12 cellular contexts compared by ENCODE assay signal in genomic region chr18:75130591-75131274, GRCh38.
DNase-seq lines count a peak whose midpoint lies in the region; ATAC-seq, FAIRE-seq and TF ChIP-seq lines count a peak whose summit lies in the region.
"Had no signal": no experiment of that assay in that cellular context is flagged by ENCODE, and none has a peak within 500 bp of the region (broad histone marks: within the 10 kb centered on the region; RNA-seq: fewer than 3 reads in every experiment).

No MANE protein-coding gene starts in this region.

- H3K4me3 Mint-ChIP-seq in T-helper 17 cell: no peak overlapping the region
- H3K4me3 Mint-ChIP-seq: activated naive CD8-positive, alpha-beta T cell treated with anti-CD3 and anti-CD28 coated beads, Interleukin-2, amount 50 U/mL, for 24 hours; memory B cell had no signal

- H4K20me1 ChIP-seq in PC-3 (ENCODE audit: low read length): no peaks in the 10 kb centered on the region

- DNase-seq in D341Med (ENCODE audit: low spot score) (peak; percentile 23), PC-3 (peak; percentile 20), fibroblast of mammary gland (ENCODE audit: low read depth) (peak; percentile 25), sigmoid colon (no peak), T-helper 17 cell (no peak), urothelium cell line (ENCODE audit: low spot score) (no peak), T1000 (lab: John Stamatoyannopoulos, UW) (no peak)
- DNase-seq in activated CD4-positive, alpha-beta T cell treated with anti-CD3 and anti-CD28 coated beads for 48 hours: no peak
- DNase-seq: activated naive CD8-positive, alpha-beta T cell treated with anti-CD3 and anti-CD28 coated beads, Interleukin-2, amount 50 U/mL, for 24 hours; activated T-cell treated with anti-CD3 and anti-CD28 coated beads for 4 hours; stimulated activated naive CD8-positive, alpha-beta T cell treated with anti-CD3 and anti-CD28 coated beads, Interleukin-15, Interleukin-2, amounts not matched to agents 100 U/mL and 50 U/mL, for 24 hours had no signal

- no peak for TF ChIP-seq EP300 in sigmoid colon (IDR thresholded peaks at IDR 0.05)

- intact Hi-C loops in PC-3 (cut with micrococcal nuclease) (loop anchor here (5.0 kb wide), 1 partner anchor 347 kb away; no protein-coding TSS in a partner anchor), sigmoid colon (cut with DNase I) (no loop called here)

- ATAC-seq in PC-3: peak; percentile 16; the same call in 1 of the 2 replicates
- ATAC-seq in T-helper 17 cell: no peak
- ATAC-seq: activated naive CD8-positive, alpha-beta T cell treated with anti-CD3 and anti-CD28 coated beads, Interleukin-2, amount 50 U/mL, for 24 hours; stimulated activated naive CD8-positive, alpha-beta T cell treated with anti-CD3 and anti-CD28 coated beads, Interleukin-15, Interleukin-2, amounts not matched to agents 100 U/mL and 50 U/mL, for 24 hours had no signal

- no peaks in the 10 kb centered on the region for H3K9me3 ChIP-seq in PC-3 (ENCODE audit: low read length)
- H3K9me3 ChIP-seq in sigmoid colon: no peaks in the 10 kb centered on the region
- no peaks in the 10 kb centered on the region for H3K9me3 ChIP-seq in T-helper 17 cell (ENCODE audit: control insufficient read depth, low read length, poor library complexity, severe bottlenecking)

- H3K27me3 Mint-ChIP-seq in T-helper 17 cell: peaks cover 14% of the 10 kb centered on the region
- H3K27me3 Mint-ChIP-seq: activated naive CD8-positive, alpha-beta T cell treated with anti-CD3 and anti-CD28 coated beads, Interleukin-2, amount 50 U/mL, for 24 hours had no signal

- CTCF ChIA-PET in PC-3 (lab: Charles Lee): no interaction called here

- H3K4me1 Mint-ChIP-seq in T-helper 17 cell: peaks cover 8% of the 10 kb centered on the region
- H3K4me1 Mint-ChIP-seq: activated naive CD8-positive, alpha-beta T cell treated with anti-CD3 and anti-CD28 coated beads, Interleukin-2, amount 50 U/mL, for 24 hours had no signal

- no peaks in the 10 kb centered on the region for H3K36me3 ChIP-seq in PC-3 (ENCODE audit: low read depth, low read length)
- no peaks in the 10 kb centered on the region for H3K36me3 ChIP-seq in sigmoid colon

- POLR2A ChIA-PET in PC-3 (lab: Charles Lee; ENCODE audit: unreplicated experiment): interaction anchor here (0.6 kb wide), 1 partner anchor 13 kb away, joined by 3 read pairs; no protein-coding TSS in a partner anchor

- H3K9ac ChIP-seq in PC-3 (ENCODE audit: low read length): no peak overlapping the region

- peak overlapping the region; percentile 48; the same call in 1 of the 2 replicates for H2AFZ ChIP-seq in PC-3 (ENCODE audit: low read length)

- TF ChIP-seq CTCF in PC-3 (conservative IDR thresholded peaks at IDR 0.05; ENCODE audit: low read depth, low read length) (peak; percentile 45; the same call in 1 of the 2 replicates), fibroblast of mammary gland (conservative IDR thresholded peaks at IDR 0.05; ENCODE audit: control insufficient read depth, insufficient read depth, low read depth, low read length) (peak; percentile 40), sigmoid colon (IDR thresholded peaks at IDR 0.05) (peak in 1 of 4 experiments; percentile 32)

- H3K4me2 ChIP-seq in PC-3 (ENCODE audit: low read length): peak overlapping the region; percentile 72

- H3F3A ChIP-seq in PC-3 (ENCODE audit: low read length, unreplicated experiment): no peaks in the 10 kb centered on the region

- H3K4me3 ChIP-seq in PC-3 (ENCODE audit: low read length) (peak overlapping the region; percentile 55), fibroblast of mammary gland (ENCODE audit: control insufficient read depth, low read depth, low read length) (no peak overlapping the region), sigmoid colon (peak overlapping the region in 3 of 4 donors; percentile 28 to 35 (median 35))

- TF ChIP-seq POLR2A in sigmoid colon (IDR thresholded peaks at IDR 0.05): no peak

- H3K9me2 ChIP-seq in PC-3 (replicated peaks; ENCODE audit: low read length): no peaks in the 10 kb centered on the region

- no peaks in the 10 kb centered on the region for H3K79me2 ChIP-seq in PC-3 (ENCODE audit: low read length)

- no peak overlapping the region for H3K27ac Mint-ChIP-seq in T-helper 17 cell
- H3K27ac Mint-ChIP-seq: activated naive CD8-positive, alpha-beta T cell treated with anti-CD3 and anti-CD28 coated beads, Interleukin-2, amount 50 U/mL, for 24 hours; memory B cell had no signal

- H3K36me3 Mint-ChIP-seq in T-helper 17 cell (ENCODE audit: low read depth): no peaks in the 10 kb centered on the region
- H3K36me3 Mint-ChIP-seq: memory B cell had no signal

- WGBS in sigmoid colon, 2 donors: 88 to 92% methylated on average over 13 of the region's 13 CpGs

- H3K27me3 ChIP-seq in PC-3 (ENCODE audit: low read length) (peaks cover 28% of the 10 kb centered on the region), sigmoid colon (no peaks in the 10 kb centered on the region)

- no peak for FAIRE-seq in urothelium cell line (lab: Jason Lieb, UNC)

- BruUV-seq in PC-3 (replicated peaks; lab: Mats Ljungman, UMichigan): no TSS peak

- peaks cover 8% of the 10 kb centered on the region for H3K4me1 ChIP-seq in PC-3 (ENCODE audit: insufficient read depth, low read length)
- H3K4me1 ChIP-seq in sigmoid colon: peaks cover 0 to 15% (median 6%) of the 10 kb centered on the region in 4 donors

- no peak overlapping the region for H3K27ac ChIP-seq in PC-3 (ENCODE audit: low read length)
- no peak overlapping the region for H3K27ac ChIP-seq in sigmoid colon

Comparison
In these comparisons a context has a peak if more than half of its experiments do, and no peak if none do; other contexts are left out.
1. DNase-seq: peak in D341Med (single experiment), PC-3 (single experiment) and fibroblast of mammary gland (single experiment); none in sigmoid colon (single experiment), activated CD4-positive, alpha-beta T cell treated with anti-CD3 and anti-CD28 coated beads for 48 hours (single experiment), T-helper 17 cell (0 of 3), urothelium cell line (single experiment) and T1000 (single experiment).